In genomic region chr10:71818674-71819260, GRCh38 we compare ENCODE assay signal across 14 cellular contexts.
"Had no signal": no experiment of that assay in that cellular context is flagged by ENCODE, and none has a peak within 500 bp of the region (broad histone marks: within the 10 kb centered on the region; RNA-seq: fewer than 3 reads in every experiment).

No MANE protein-coding gene starts in this region.

- H3K27ac ChIP-seq: hepatocyte, tibial artery had no signal

- H3K9me3 ChIP-seq: tibial artery had no signal

- H3K4me3 Mint-ChIP-seq: activated CD4-positive, alpha-beta T cell treated with anti-CD3 and anti-CD28 coated beads, Interleukin-2, amount 10 ng/mL, durations not matched to agents 7 days and 5 days; naive thymus-derived CD4-positive, alpha-beta T cell; stimulated activated naive CD8-positive, alpha-beta T cell treated with anti-CD3 and anti-CD28 coated beads, Interleukin-15, Interleukin-2, amounts not matched to agents 100 ng/mL and 50 ng/mL, for 24 hours had no signal

- H3K27ac Mint-ChIP-seq: activated CD4-positive, alpha-beta T cell treated with anti-CD3 and anti-CD28 coated beads, Interleukin-2, amount 10 ng/mL, durations not matched to agents 7 days and 5 days had no signal

- H3K4me3 ChIP-seq: hepatocyte, tibial artery had no signal

- H3K27me3 Mint-ChIP-seq: activated CD4-positive, alpha-beta T cell treated with anti-CD3 and anti-CD28 coated beads, Interleukin-2, amount 10 ng/mL, durations not matched to agents 7 days and 5 days; naive thymus-derived CD4-positive, alpha-beta T cell; stimulated activated naive CD8-positive, alpha-beta T cell treated with anti-CD3 and anti-CD28 coated beads, Interleukin-15, Interleukin-2, amounts not matched to agents 100 ng/mL and 50 ng/mL, for 24 hours had no signal

- DNase-seq: activated CD4-positive, alpha-beta T cell treated with anti-CD3 and anti-CD28 coated beads, Interleukin-2, amount 10 ng/mL, durations not matched to agents 7 days and 5 days; activated CD4-positive, CD25-positive, alpha-beta regulatory T cell; activated effector memory CD4-positive, alpha-beta T cell treated with Interleukin-2 at 50 U/mL for 16 hours; effector CD4-positive, alpha-beta T cell; naive thymus-derived CD4-positive, alpha-beta T cell; stimulated activated CD4-positive, alpha-beta T cell treated with anti-CD3 and anti-CD28 coated beads, Interleukin-4, amount 100 ng/mL, for 1 hour; T-helper 2 cell had no signal

- H3K9me3 Mint-ChIP-seq: activated CD4-positive, alpha-beta T cell treated with anti-CD3 and anti-CD28 coated beads, Interleukin-2, amount 10 ng/mL, durations not matched to agents 7 days and 5 days; activated naive CD4-positive, alpha-beta T cell treated with anti-CD3 and anti-CD28 coated beads, Interleukin-2, amount 50 U/mL, for 72 hours; naive thymus-derived CD4-positive, alpha-beta T cell; stimulated activated naive CD8-positive, alpha-beta T cell treated with anti-CD3 and anti-CD28 coated beads, Interleukin-15, Interleukin-2, amounts not matched to agents 100 ng/mL and 50 ng/mL, for 24 hours had no signal

- FAIRE-seq: bronchial epithelial cell, colon, frontal cortex had no signal

- H3K27me3 ChIP-seq: hepatocyte, tibial artery had no signal

- ATAC-seq: activated naive CD4-positive, alpha-beta T cell treated with anti-CD3 and anti-CD28 coated beads, Interleukin-2, amount 50 U/mL, for 72 hours had no signal
